ENCODE assay signal across 22 cellular contexts in the genomic region with DNA sequence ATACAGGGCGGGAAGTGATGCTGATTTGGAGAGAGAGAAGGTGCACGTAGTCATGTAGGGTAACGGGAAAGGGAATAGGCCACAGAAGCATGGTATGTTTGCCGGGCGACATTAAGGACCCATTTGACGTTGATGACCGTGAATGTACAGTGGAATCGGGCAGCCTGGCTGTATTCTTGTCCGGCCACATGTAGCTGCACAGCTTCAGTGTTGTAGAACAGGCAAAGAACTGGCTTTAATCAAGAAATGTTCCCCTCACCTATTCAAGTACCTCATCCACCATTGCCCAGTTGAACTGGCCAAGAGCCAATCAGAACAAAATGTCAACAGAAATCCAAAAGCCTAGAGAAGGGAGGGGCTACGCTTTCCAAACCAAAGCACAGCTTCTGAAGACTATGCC.
DNase-seq lines count a peak whose midpoint lies in the region; ATAC-seq and TF ChIP-seq lines count a peak whose summit lies in the region.
"Had no signal": no experiment of that assay in that cellular context is flagged by ENCODE, and none has a peak within 500 bp of the region (broad histone marks: within the 10 kb centered on the region; RNA-seq: fewer than 3 reads in every experiment).

No MANE protein-coding gene starts in this region.

- no peak overlapping the region for H3K4me3 Mint-ChIP-seq in stimulated activated naive CD8-positive, alpha-beta T cell treated with anti-CD3 and anti-CD28 coated beads, Interleukin-15, Interleukin-2, amounts not matched to agents 100 ng/mL and 50 ng/mL, for 24 hours
- H3K4me3 Mint-ChIP-seq: H9, type B pancreatic cell had no signal

- H3K4me3 ChIP-seq in PC-9, result no peak overlapping the region
- H3K4me3 ChIP-seq: esophagus squamous epithelium, gastroesophageal sphincter had no signal

- no peak for TF ChIP-seq CTCF in PC-9 (conservative IDR thresholded peaks at IDR 0.05)

- no peaks in the 10 kb centered on the region for H3K9me3 Mint-ChIP-seq in stimulated activated naive CD8-positive, alpha-beta T cell treated with anti-CD3 and anti-CD28 coated beads, Interleukin-15, Interleukin-2, amounts not matched to agents 100 ng/mL and 50 ng/mL, for 24 hours
- H3K9me3 Mint-ChIP-seq: H9, type B pancreatic cell had no signal

- H3F3A ChIP-seq in PC-9 (ENCODE audit: insufficient read depth, low read depth), result no peaks in the 10 kb centered on the region

- no peaks in the 10 kb centered on the region for H3K27me3 ChIP-seq in PC-9 (ENCODE audit: insufficient read depth, low read depth)
- H3K27me3 ChIP-seq: esophagus squamous epithelium, gastroesophageal sphincter had no signal

- peak overlapping the region; percentile 20 for H3K27ac Mint-ChIP-seq in stimulated activated naive CD8-positive, alpha-beta T cell treated with anti-CD3 and anti-CD28 coated beads, Interleukin-15, Interleukin-2, amounts not matched to agents 100 ng/mL and 50 ng/mL, for 24 hours
- H3K27ac Mint-ChIP-seq: stimulated activated naive CD8-positive, alpha-beta T cell treated with anti-CD3 and anti-CD28 coated beads, Interleukin-15, amount 100 ng/mL, for 72 hours; type B pancreatic cell had no signal

- peaks cover 48% of the 10 kb centered on the region for H3K36me3 Mint-ChIP-seq in stimulated activated naive CD8-positive, alpha-beta T cell treated with anti-CD3 and anti-CD28 coated beads, Interleukin-15, Interleukin-2, amounts not matched to agents 100 ng/mL and 50 ng/mL, for 24 hours (ENCODE audit: low read depth)

- H3K27ac ChIP-seq in PC-9, result no peak overlapping the region
- H3K27ac ChIP-seq: 22Rv1 had no signal

- intact Hi-C loops in left colon (cut with DNase I, micrococcal nuclease) (no loop called here), PC-9 (cut with micrococcal nuclease; ENCODE audit: unreplicated experiment) (no loop called here)

- H3K4me1 ChIP-seq in PC-9 (replicated peaks; ENCODE audit: insufficient read depth), result no peaks in the 10 kb centered on the region
- H3K4me1 ChIP-seq: Caco-2 had no signal

- H3K4me2 ChIP-seq in PC-9, result no peak overlapping the region

- ATAC-seq in stimulated activated naive CD8-positive, alpha-beta T cell treated with anti-CD3 and anti-CD28 coated beads, Interleukin-15, Interleukin-2, amounts not matched to agents 100 U/mL and 50 U/mL, for 24 hours, result no peak
- peak; percentile 9 for ATAC-seq in left colon
- no peak for ATAC-seq in GM19463 (IDR thresholded peaks at IDR 0.05; ENCODE audit: unreplicated experiment)
- ATAC-seq: gastroesophageal sphincter; stimulated activated naive CD8-positive, alpha-beta T cell treated with anti-CD3 and anti-CD28 coated beads, Interleukin-15, amount 100 ng/mL, for 72 hours had no signal

- H4K20me1 ChIP-seq in PC-9 (ENCODE audit: insufficient read depth), result no peaks in the 10 kb centered on the region

- H3K4me1 Mint-ChIP-seq in stimulated activated naive CD8-positive, alpha-beta T cell treated with anti-CD3 and anti-CD28 coated beads, Interleukin-15, Interleukin-2, amounts not matched to agents 100 ng/mL and 50 ng/mL, for 24 hours (ENCODE audit: low read depth), result peaks cover 86% of the 10 kb centered on the region

- no peaks in the 10 kb centered on the region for H3K9me3 ChIP-seq in PC-9 (ENCODE audit: insufficient read depth, low read depth)
- H3K9me3 ChIP-seq: Caco-2, esophagus squamous epithelium, gastroesophageal sphincter had no signal

- no peak overlapping the region for H2AFZ ChIP-seq in PC-9

- no peaks in the 10 kb centered on the region for H3K9me2 ChIP-seq in PC-9 (ENCODE audit: insufficient read depth)

- no peaks in the 10 kb centered on the region for H3K27me3 Mint-ChIP-seq in stimulated activated naive CD8-positive, alpha-beta T cell treated with anti-CD3 and anti-CD28 coated beads, Interleukin-15, Interleukin-2, amounts not matched to agents 100 ng/mL and 50 ng/mL, for 24 hours
- H3K27me3 Mint-ChIP-seq: stimulated activated naive CD8-positive, alpha-beta T cell treated with anti-CD3 and anti-CD28 coated beads, Interleukin-15, amount 100 ng/mL, for 72 hours; type B pancreatic cell had no signal

- H3K79me2 ChIP-seq in PC-9 (ENCODE audit: low read depth), result no peaks in the 10 kb centered on the region

- BruUV-seq in PC-9 (replicated peaks; lab: Mats Ljungman, UMichigan), result no TSS peak

- peak; percentile 15 for DNase-seq in NCI-H1105 treated with DMSO at 0.1 percent for 48 hours (lab: John Stamatoyannopoulos, UW)
- no peak for DNase-seq in NCI-H1105 (lab: John Stamatoyannopoulos, UW)
- DNase-seq in stimulated activated naive CD8-positive, alpha-beta T cell treated with anti-CD3 and anti-CD28 coated beads, Interleukin-15, Interleukin-2, amounts not matched to agents 100 U/mL and 50 U/mL, for 24 hours, result no peak
- DNase-seq in left colon, result no peak
- no peak for DNase-seq in NCI-H1417 (lab: John Stamatoyannopoulos, UW)
- no peak for DNase-seq in PC-9
- DNase-seq: activated gamma-delta T cell treated with Interleukin-2 at 50 U/mL for 16 hours; AML-193; Caco-2; effector memory CD4-positive, alpha-beta T cell; esophagus squamous epithelium; H9; Kasumi-1; NCI-H1048; NCI-H524; stimulated activated CD4-positive, alpha-beta T cell treated with anti-CD3 and anti-CD28 coated beads, Interleukin-4, amount 100 ng/mL, for 1 hour; stimulated activated naive CD8-positive, alpha-beta T cell treated with anti-CD3 and anti-CD28 coated beads, Interleukin-15, amount 100 ng/mL, for 72 hours had no signal

- POLR2A ChIA-PET in PC-9 (lab: Charles Lee; ENCODE audit: unreplicated experiment), result no interaction called here

- CTCF ChIA-PET in PC-9 (lab: Charles Lee), result no interaction called here

- no peaks in the 10 kb centered on the region for H3K36me3 ChIP-seq in PC-9 (ENCODE audit: low read depth)
